ENCODE assay signal across 31 cellular contexts in genomic region chr15:87841426-87841998, GRCh38.
"Had no signal": no experiment of that assay in that cellular context is flagged by ENCODE, and none has a peak within 500 bp of the region (broad histone marks: within the 10 kb centered on the region; RNA-seq: fewer than 3 reads in every experiment).

No MANE protein-coding gene starts in this region.

- H3K27me3 Mint-ChIP-seq: activated CD4-positive, alpha-beta memory T cell treated with anti-CD3 and anti-CD28 coated beads for 36 hours; activated CD4-positive, alpha-beta T cell treated with anti-CD3 and anti-CD28 coated beads, Interleukin-2, amount 10 ng/mL, durations not matched to agents 24 days and 14 days; activated CD8-positive, alpha-beta memory T cell treated with anti-CD3 and anti-CD28 coated beads, Interleukin-2, amount 10 ng/mL, durations not matched to agents 7 days and 5 days; activated naive CD4-positive, alpha-beta T cell treated with anti-CD3 and anti-CD28 coated beads, Interleukin-2, amount 10 ng/mL, durations not matched to agents 7 days and 5 days; activated naive CD8-positive, alpha-beta T cell treated with anti-CD3 and anti-CD28 coated beads, Interleukin-2, amount 10 ng/mL, durations not matched to agents 7 days and 5 days; central memory CD8-positive, alpha-beta T cell; effector memory CD8-positive, alpha-beta T cell had no signal

- H3K4me3 Mint-ChIP-seq: activated CD4-positive, alpha-beta memory T cell treated with anti-CD3 and anti-CD28 coated beads for 36 hours; activated CD4-positive, alpha-beta T cell treated with anti-CD3 and anti-CD28 coated beads for 36 hours; activated CD4-positive, alpha-beta T cell treated with anti-CD3 and anti-CD28 coated beads, Interleukin-2, amount 10 ng/mL, durations not matched to agents 24 days and 14 days; activated CD8-positive, alpha-beta memory T cell treated with anti-CD3 and anti-CD28 coated beads, Interleukin-2, amount 10 ng/mL, durations not matched to agents 7 days and 5 days; activated CD8-positive, alpha-beta T cell treated with anti-CD3 and anti-CD28 coated beads, Interleukin-2, amount 10 ng/mL, durations not matched to agents 7 days and 5 days; activated naive CD4-positive, alpha-beta T cell treated with anti-CD3 and anti-CD28 coated beads, Interleukin-2, amount 10 ng/mL, durations not matched to agents 7 days and 5 days; activated naive CD8-positive, alpha-beta T cell treated with anti-CD3 and anti-CD28 coated beads, Interleukin-2, amount 10 ng/mL, durations not matched to agents 7 days and 5 days; activated T-helper 1 cell treated with anti-CD3 and anti-CD28 coated beads, Interleukin-12 subunit alpha, Interleukin-12 subunit beta, Interleukin-2, Interleukin-4 antibody, amounts not matched to agents 30 ng/mL and 10 ng/mL and 1 ng/mL, durations not matched to agents 14 hours and 24 hours and 36 hours; brain; central memory CD8-positive, alpha-beta T cell; effector memory CD8-positive, alpha-beta T cell had no signal

- H3K36me3 ChIP-seq: ascending aorta, breast epithelium, cardiac muscle cell, esophagus muscularis mucosa, gastrocnemius medialis had no signal

- H3K4me1 Mint-ChIP-seq: activated CD4-positive, alpha-beta T cell treated with anti-CD3 and anti-CD28 coated beads for 36 hours; activated CD4-positive, alpha-beta T cell treated with anti-CD3 and anti-CD28 coated beads, Interleukin-2, amount 10 ng/mL, durations not matched to agents 24 days and 14 days; activated CD8-positive, alpha-beta memory T cell treated with anti-CD3 and anti-CD28 coated beads, Interleukin-2, amount 10 ng/mL, durations not matched to agents 7 days and 5 days; activated naive CD4-positive, alpha-beta T cell treated with anti-CD3 and anti-CD28 coated beads, Interleukin-2, amount 10 ng/mL, durations not matched to agents 7 days and 5 days; activated naive CD8-positive, alpha-beta T cell treated with anti-CD3 and anti-CD28 coated beads, Interleukin-2, amount 10 ng/mL, durations not matched to agents 7 days and 5 days; brain; central memory CD8-positive, alpha-beta T cell had no signal

- H3K27ac Mint-ChIP-seq: activated CD4-positive, alpha-beta memory T cell treated with anti-CD3 and anti-CD28 coated beads for 36 hours; activated CD4-positive, alpha-beta T cell treated with anti-CD3 and anti-CD28 coated beads for 36 hours; activated CD4-positive, alpha-beta T cell treated with anti-CD3 and anti-CD28 coated beads, Interleukin-2, amount 10 ng/mL, durations not matched to agents 24 days and 14 days; activated CD8-positive, alpha-beta memory T cell treated with anti-CD3 and anti-CD28 coated beads, Interleukin-2, amount 10 ng/mL, durations not matched to agents 7 days and 5 days; activated CD8-positive, alpha-beta T cell treated with anti-CD3 and anti-CD28 coated beads, Interleukin-2, amount 10 ng/mL, durations not matched to agents 7 days and 5 days; activated naive CD4-positive, alpha-beta T cell treated with anti-CD3 and anti-CD28 coated beads, Interleukin-2, amount 10 ng/mL, durations not matched to agents 7 days and 5 days; activated naive CD4-positive, alpha-beta T cell treated with anti-CD3 and anti-CD28 coated beads, Interleukin-2, amount 50 U/mL, for 72 hours; activated naive CD8-positive, alpha-beta T cell treated with anti-CD3 and anti-CD28 coated beads, Interleukin-2, amount 10 ng/mL, durations not matched to agents 7 days and 5 days; activated T-helper 1 cell treated with anti-CD3 and anti-CD28 coated beads, Interleukin-12 subunit alpha, Interleukin-12 subunit beta, Interleukin-2, Interleukin-4 antibody, amounts not matched to agents 30 ng/mL and 10 ng/mL and 1 ng/mL, durations not matched to agents 14 hours and 24 hours and 36 hours; activated T-helper 2 cell treated with anti-CD3 and anti-CD28 coated beads, Interferon-gamma antibody, Interleukin-2, Interleukin-4, amounts not matched to agents 10 μg/mL and 5 μg/mL and 100 μg/mL, durations not matched to agents 14 hours and 24 hours and 36 hours; brain; effector memory CD8-positive, alpha-beta T cell had no signal

- H3K36me3 Mint-ChIP-seq: activated CD4-positive, alpha-beta memory T cell treated with anti-CD3 and anti-CD28 coated beads for 36 hours; activated CD8-positive, alpha-beta memory T cell treated with anti-CD3 and anti-CD28 coated beads, Interleukin-2, amount 10 ng/mL, durations not matched to agents 7 days and 5 days; activated naive CD4-positive, alpha-beta T cell treated with anti-CD3 and anti-CD28 coated beads, Interleukin-2, amount 10 ng/mL, durations not matched to agents 7 days and 5 days; activated naive CD8-positive, alpha-beta T cell treated with anti-CD3 and anti-CD28 coated beads, Interleukin-2, amount 10 ng/mL, durations not matched to agents 7 days and 5 days; brain had no signal

- H3K27ac ChIP-seq: ascending aorta, breast epithelium, cardiac muscle cell, esophagus muscularis mucosa, foreskin keratinocyte, gastrocnemius medialis had no signal

- H3K4me1 ChIP-seq: ascending aorta, breast epithelium, esophagus muscularis mucosa, foreskin keratinocyte, gastrocnemius medialis had no signal

- H3K27me3 ChIP-seq: ascending aorta, breast epithelium, cardiac muscle cell, esophagus muscularis mucosa, foreskin keratinocyte, gastrocnemius medialis had no signal

- ATAC-seq: activated CD4-positive, alpha-beta T cell treated with anti-CD3 and anti-CD28 coated beads for 36 hours; activated CD8-positive, alpha-beta memory T cell treated with anti-CD3 and anti-CD28 coated beads, Interleukin-2, amount 10 ng/mL, durations not matched to agents 7 days and 5 days; activated CD8-positive, alpha-beta T cell treated with anti-CD3 and anti-CD28 coated beads, Interleukin-2, amount 10 ng/mL, durations not matched to agents 7 days and 5 days; activated naive CD4-positive, alpha-beta T cell treated with anti-CD3 and anti-CD28 coated beads, Interleukin-2, amount 50 U/mL, for 72 hours; effector memory CD8-positive, alpha-beta T cell; foreskin keratinocyte; gastrocnemius medialis had no signal

- DNase-seq: activated CD4-positive, alpha-beta memory T cell treated with anti-CD3 and anti-CD28 coated beads for 36 hours; activated CD4-positive, alpha-beta T cell treated with anti-CD3 and anti-CD28 coated beads for 36 hours; activated CD4-positive, alpha-beta T cell treated with anti-CD3 and anti-CD28 coated beads, Interleukin-2, amount 10 ng/mL, durations not matched to agents 24 days and 14 days; activated CD4-positive, CD25-positive, alpha-beta regulatory T cell; activated CD4-positive, CD25-positive, alpha-beta regulatory T cell treated with anti-CD3 and anti-CD28 coated beads, Interleukin-2, amount 50 U/mL, for 72 hours; activated CD8-positive, alpha-beta memory T cell treated with anti-CD3 and anti-CD28 coated beads, Interleukin-2, amount 10 ng/mL, durations not matched to agents 7 days and 5 days; activated CD8-positive, alpha-beta memory T cell treated with anti-CD3 and anti-CD28 coated beads, Interleukin-2, amount 50 U/mL, for 4 hours; activated CD8-positive, alpha-beta T cell treated with anti-CD3 and anti-CD28 coated beads, Interleukin-2, amount 10 ng/mL, durations not matched to agents 7 days and 5 days; activated effector memory CD4-positive, alpha-beta T cell treated with anti-CD3 and anti-CD28 coated beads, Interleukin-2, amount 50 U/mL, for 16 hours; activated naive CD4-positive, alpha-beta T cell treated with anti-CD3 and anti-CD28 coated beads, Interleukin-2, amount 10 ng/mL, durations not matched to agents 7 days and 5 days; activated naive CD8-positive, alpha-beta T cell treated with anti-CD3 and anti-CD28 coated beads, Interleukin-2, amount 10 ng/mL, durations not matched to agents 7 days and 5 days; activated T-cell treated with anti-CD3 and anti-CD28 coated beads, Interleukin-2, amount 50 U/mL, for 1 hour; activated T-cell treated with anti-CD3 and anti-CD28 coated beads, Interleukin-2, amount 50 U/mL, for 48 hours; cortex of kidney; dermis blood vessel endothelial cell; effector CD4-positive, alpha-beta T cell; effector memory CD8-positive, alpha-beta T cell; erythroblast; foreskin keratinocyte; gastrocnemius medialis; glutamatergic neuron; T-helper 2 cell had no signal

- H3K9me3 ChIP-seq: ascending aorta, esophagus muscularis mucosa, gastrocnemius medialis had no signal

- H3K9me3 Mint-ChIP-seq: activated CD4-positive, alpha-beta T cell treated with anti-CD3 and anti-CD28 coated beads, Interleukin-2, amount 10 ng/mL, durations not matched to agents 24 days and 14 days; activated T-helper 1 cell treated with anti-CD3 and anti-CD28 coated beads, Interleukin-12 subunit alpha, Interleukin-12 subunit beta, Interleukin-2, Interleukin-4 antibody, amounts not matched to agents 30 ng/mL and 10 ng/mL and 1 ng/mL, durations not matched to agents 14 hours and 24 hours and 36 hours; activated T-helper 2 cell treated with anti-CD3 and anti-CD28 coated beads, Interferon-gamma antibody, Interleukin-2, Interleukin-4, amounts not matched to agents 10 μg/mL and 5 μg/mL and 100 μg/mL, durations not matched to agents 14 hours and 24 hours and 36 hours; central memory CD8-positive, alpha-beta T cell had no signal

- H3K4me3 ChIP-seq: ascending aorta, breast epithelium, cardiac muscle cell, esophagus muscularis mucosa, gastrocnemius medialis had no signal
